In the genomic region with DNA sequence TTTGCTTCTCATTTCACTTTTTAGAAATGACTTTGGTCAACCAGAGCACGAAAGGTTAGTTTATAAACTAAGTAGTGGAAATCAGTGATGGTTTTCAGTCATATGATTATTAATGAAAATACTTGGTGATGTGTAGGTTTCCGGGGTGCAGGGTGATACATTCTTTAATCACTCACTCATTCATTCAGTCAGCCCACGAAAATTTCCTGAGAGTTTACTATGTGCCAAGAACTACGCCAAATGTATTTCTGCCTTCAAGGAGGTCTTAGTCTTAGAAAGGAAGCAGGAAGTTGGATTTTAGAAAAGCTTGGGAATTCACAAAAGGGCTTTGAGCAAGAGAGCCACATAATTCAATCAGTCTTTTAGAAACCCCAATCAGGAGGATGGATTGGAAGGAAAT, we compare ENCODE assay signal across 29 cellular contexts.
"Had no signal": no experiment of that assay in that cellular context is flagged by ENCODE, and none has a peak within 500 bp of the region (broad histone marks: within the 10 kb centered on the region; RNA-seq: fewer than 3 reads in every experiment).

No MANE protein-coding gene starts in this region.

- H3K27me3 ChIP-seq: breast epithelium had no signal

- H3K9me3 Mint-ChIP-seq: activated CD4-positive, alpha-beta memory T cell treated with anti-CD3 and anti-CD28 coated beads, Interleukin-2, amount 10 ng/mL, durations not matched to agents 7 days and 5 days; activated naive CD4-positive, alpha-beta T cell treated with anti-CD3 and anti-CD28 coated beads, Interleukin-2, amount 10 ng/mL, durations not matched to agents 7 days and 5 days; activated naive CD8-positive, alpha-beta T cell treated with anti-CD3 and anti-CD28 coated beads for 36 hours; activated T-cell treated with anti-CD3 and anti-CD28 coated beads, Interleukin-2, amount 50 U/mL, for 72 hours; activated T-helper 2 cell treated with anti-CD3 and anti-CD28 coated beads, Interferon-gamma antibody, Interleukin-2, Interleukin-4, amounts not matched to agents 10 μg/mL and 5 μg/mL and 100 μg/mL, durations not matched to agents 14 hours and 24 hours and 36 hours; T-cell had no signal

- H3K4me1 Mint-ChIP-seq: activated CD4-positive, alpha-beta memory T cell treated with anti-CD3 and anti-CD28 coated beads, Interleukin-2, amount 10 ng/mL, durations not matched to agents 7 days and 5 days had no signal

- H3K4me3 Mint-ChIP-seq: activated CD4-positive, alpha-beta memory T cell treated with anti-CD3 and anti-CD28 coated beads, Interleukin-2, amount 10 ng/mL, durations not matched to agents 7 days and 5 days; activated naive CD4-positive, alpha-beta T cell treated with anti-CD3 and anti-CD28 coated beads, Interleukin-2, amount 10 ng/mL, durations not matched to agents 7 days and 5 days; activated naive CD8-positive, alpha-beta T cell treated with anti-CD3 and anti-CD28 coated beads for 36 hours; activated T-cell treated with anti-CD3 and anti-CD28 coated beads, Interleukin-2, amount 50 U/mL, for 72 hours; T-cell had no signal

- H3K36me3 Mint-ChIP-seq: activated naive CD4-positive, alpha-beta T cell treated with anti-CD3 and anti-CD28 coated beads, Interleukin-2, amount 10 ng/mL, durations not matched to agents 7 days and 5 days; activated naive CD8-positive, alpha-beta T cell treated with anti-CD3 and anti-CD28 coated beads for 36 hours; T-cell had no signal

- H3K4me3 ChIP-seq: breast epithelium, SK-N-MC had no signal

- H3K4me1 ChIP-seq: breast epithelium had no signal

- H3K27ac ChIP-seq: breast epithelium, SK-N-MC, VCaP had no signal

- H3K36me3 ChIP-seq: breast epithelium had no signal

- H3K27ac Mint-ChIP-seq: activated CD4-positive, alpha-beta memory T cell treated with anti-CD3 and anti-CD28 coated beads, Interleukin-2, amount 10 ng/mL, durations not matched to agents 7 days and 5 days; activated naive CD4-positive, alpha-beta T cell treated with anti-CD3 and anti-CD28 coated beads, Interleukin-2, amount 10 ng/mL, durations not matched to agents 7 days and 5 days; activated naive CD8-positive, alpha-beta T cell treated with anti-CD3 and anti-CD28 coated beads for 36 hours; activated T-cell treated with anti-CD3 and anti-CD28 coated beads, Interleukin-2, amount 50 U/mL, for 72 hours; activated T-helper 2 cell treated with anti-CD3 and anti-CD28 coated beads, Interferon-gamma antibody, Interleukin-2, Interleukin-4, amounts not matched to agents 10 μg/mL and 5 μg/mL and 100 μg/mL, durations not matched to agents 14 hours and 24 hours and 36 hours; T-cell had no signal

- ATAC-seq: activated T-cell treated with anti-CD3 and anti-CD28 coated beads, Interleukin-2, amount 50 U/mL, for 72 hours; Panc1; Right ventricle myocardium inferior; T-cell had no signal

- DNase-seq: activated CD4-positive, alpha-beta memory T cell treated with anti-CD3 and anti-CD28 coated beads, Interleukin-2, amount 10 ng/mL, durations not matched to agents 7 days and 5 days; activated CD4-positive, alpha-beta T cell treated with anti-CD3 and anti-CD28 coated beads, Interleukin-2, amount 50 U/mL, for 1 hour; activated CD4-positive, CD25-positive, alpha-beta regulatory T cell; activated gamma-delta T cell treated with Interleukin-2 at 50 U/mL for 16 hours; activated naive CD4-positive, alpha-beta T cell treated with anti-CD3 and anti-CD28 coated beads, Interleukin-2, amount 10 ng/mL, durations not matched to agents 7 days and 5 days; activated naive CD8-positive, alpha-beta T cell treated with anti-CD3 and anti-CD28 coated beads for 36 hours; activated T-cell treated with anti-CD3 and anti-CD28 coated beads for 4 hours; activated T-cell treated with anti-CD3 and anti-CD28 coated beads, Interleukin-2, amount 50 U/mL, for 72 hours; caudate nucleus; Kasumi-1; NCI-H1048; NCI-H146; NCI-H1930; NCI-H2171; NCI-H2227 treated with DMSO at 0.1 percent for 48 hours; NCI-H510A; NCI-H526 treated with DMSO at 0.1 percent for 48 hours; NCI-H82; NK-92 treated with Interleukin-12 subunit alpha and Interleukin-12 subunit beta, amount 100 ng/mL, for 24 hours; RPMI8226; T-cell; T-helper 2 cell; T1000 had no signal
